1 cellular context compared by ENCODE assay signal in the genomic region with DNA sequence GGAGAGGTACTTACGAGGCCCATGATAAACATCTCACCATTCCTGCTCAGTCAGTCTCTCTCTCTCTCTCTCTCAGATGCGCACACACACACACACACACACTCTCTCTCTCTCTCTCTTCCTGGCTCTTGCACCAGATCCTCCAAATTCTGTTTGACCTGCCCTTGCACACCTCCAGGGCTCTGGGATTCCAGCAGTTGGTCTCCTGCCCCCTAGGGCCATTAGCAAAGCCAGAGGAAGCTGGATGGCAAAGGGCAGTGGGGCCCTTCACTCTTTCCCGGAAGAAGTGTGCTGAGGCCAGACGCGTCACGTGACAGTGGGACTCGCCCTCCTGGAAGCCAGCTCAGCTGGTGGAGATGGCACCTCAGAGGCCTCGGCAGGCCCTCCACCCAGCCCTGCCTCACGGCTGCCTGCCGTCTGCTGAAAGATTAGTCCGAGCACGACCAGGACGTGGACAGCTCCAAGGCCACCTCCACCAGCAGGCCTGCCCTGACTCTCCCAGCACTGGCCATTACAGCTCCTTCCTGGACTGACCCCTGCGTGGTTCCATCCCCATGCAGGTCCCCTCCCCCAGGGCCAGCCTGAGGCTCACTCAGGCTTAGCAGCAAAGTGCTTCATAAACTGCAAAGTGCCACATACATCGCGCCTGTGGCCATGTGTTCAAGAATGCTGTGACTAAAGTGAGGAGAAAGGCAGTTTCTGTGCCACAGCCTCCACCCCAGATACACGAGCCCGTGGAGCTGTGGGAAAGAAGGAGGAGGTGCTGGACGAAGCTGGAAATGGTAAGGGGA.
TF ChIP-seq lines count a peak whose summit lies in the region.

No MANE protein-coding gene starts in this region.

TF ChIP-seq in HepG2, 621 proteins besides CTCF, POLR2A, EP300 and RAD21 (continued from another document and continues in another):
- TF ChIP-seq ZEB1 (IDR thresholded peaks at IDR 0.05; ENCODE audit: insufficient replicate concordance, low read depth) (no peak), NPAS2 (CRISPR knock-in tag; IDR thresholded peaks at IDR 0.05; ENCODE audit: borderline replicate concordance) (no peak), ZBTB34 (CRISPR knock-in tag; IDR thresholded peaks at IDR 0.05) (0 out of 2 replicates have a peak, but pooled peaks have one; percentile 63), SETDB1 (CRISPR knock-in tag; IDR thresholded peaks at IDR 0.05; ENCODE audit: borderline replicate concordance) (no peak), HNRNPH1 (optimal IDR thresholded peaks at IDR 0.05; ENCODE audit: low read depth, low read length) (no peak), NCOA1 (CRISPR knock-in tag; IDR thresholded peaks at IDR 0.05) (0 out of 2 replicates have a peak, but pooled peaks have one; percentile 30), ARID2 (CRISPR knock-in tag; IDR thresholded peaks at IDR 0.05; ENCODE audit: borderline replicate concordance) (no peak), ZNF251 (CRISPR knock-in tag; IDR thresholded peaks at IDR 0.05) (no peak), MTF1 (CRISPR knock-in tag; IDR thresholded peaks at IDR 0.05) (no peak), DPF2 (CRISPR knock-in tag; IDR thresholded peaks at IDR 0.05; ENCODE audit: borderline replicate concordance, low read depth) (no peak), TP53 (CRISPR knock-in tag; conservative IDR thresholded peaks at IDR 0.05) (no peak), MIER3 (CRISPR knock-in tag; IDR thresholded peaks at IDR 0.05; ENCODE audit: borderline replicate concordance) (0 out of 2 replicates have a peak, but pooled peaks have one; percentile 57), ZFP90 (CRISPR knock-in tag; IDR thresholded peaks at IDR 0.05; ENCODE audit: borderline replicate concordance) (no peak), AHR (CRISPR knock-in tag; IDR thresholded peaks at IDR 0.05) (peak; percentile 82), TGIF2 (CRISPR knock-in tag; IDR thresholded peaks at IDR 0.05) (peak; percentile 96), SMAD9 (CRISPR knock-in tag; IDR thresholded peaks at IDR 0.05) (no peak; the same call in 1 of the 2 replicates), ZNF670 (CRISPR knock-in tag; IDR thresholded peaks at IDR 0.05; ENCODE audit: borderline replicate concordance) (no peak), SP5 (CRISPR knock-in tag; IDR thresholded peaks at IDR 0.05; ENCODE audit: borderline replicate concordance, low read depth) (peak; percentile 31; the same call in 1 of the 2 replicates), ZZZ3 (CRISPR knock-in tag; IDR thresholded peaks at IDR 0.05; ENCODE audit: borderline replicate concordance) (peak; percentile 36; the same call in 1 of the 2 replicates), ZNF17 (CRISPR knock-in tag; IDR thresholded peaks at IDR 0.05) (peak; percentile 51; the same call in 1 of the 2 replicates), ZFP37 (CRISPR knock-in tag; IDR thresholded peaks at IDR 0.05; ENCODE audit: borderline replicate concordance) (0 out of 2 replicates have a peak, but pooled peaks have one; percentile 22), HOXA9 (CRISPR knock-in tag; IDR thresholded peaks at IDR 0.05; ENCODE audit: borderline replicate concordance) (no peak), ZBTB4 (CRISPR knock-in tag; IDR thresholded peaks at IDR 0.05; ENCODE audit: borderline replicate concordance) (0 out of 2 replicates have a peak, but pooled peaks have one; percentile 30), KLF11 (CRISPR knock-in tag; IDR thresholded peaks at IDR 0.05) (peak; percentile 71; the same call in 1 of the 2 replicates), CENPX (CRISPR knock-in tag; IDR thresholded peaks at IDR 0.05) (no peak), ZNF570 (CRISPR knock-in tag; IDR thresholded peaks at IDR 0.05; ENCODE audit: borderline replicate concordance) (no peak), KLF15 (CRISPR knock-in tag; IDR thresholded peaks at IDR 0.05; ENCODE audit: borderline replicate concordance) (no peak), PCBP1 (IDR thresholded peaks at IDR 0.05; ENCODE audit: borderline replicate concordance, low read depth, low read length) (0 out of 2 replicates have a peak, but pooled peaks have one; percentile 52), ELF4 (CRISPR knock-in tag; IDR thresholded peaks at IDR 0.05; ENCODE audit: borderline replicate concordance) (no peak), FOSL2 (CRISPR knock-in tag; IDR thresholded peaks at IDR 0.05) (peak; percentile 64), ZNF234 (CRISPR knock-in tag; conservative IDR thresholded peaks at IDR 0.05) (0 out of 2 replicates have a peak, but pooled peaks have one; percentile 51), ZNF543 (CRISPR knock-in tag; IDR thresholded peaks at IDR 0.05) (peak; percentile 71; the same call in 1 of the 2 replicates)
- TF ChIP-seq, protein P1, sequence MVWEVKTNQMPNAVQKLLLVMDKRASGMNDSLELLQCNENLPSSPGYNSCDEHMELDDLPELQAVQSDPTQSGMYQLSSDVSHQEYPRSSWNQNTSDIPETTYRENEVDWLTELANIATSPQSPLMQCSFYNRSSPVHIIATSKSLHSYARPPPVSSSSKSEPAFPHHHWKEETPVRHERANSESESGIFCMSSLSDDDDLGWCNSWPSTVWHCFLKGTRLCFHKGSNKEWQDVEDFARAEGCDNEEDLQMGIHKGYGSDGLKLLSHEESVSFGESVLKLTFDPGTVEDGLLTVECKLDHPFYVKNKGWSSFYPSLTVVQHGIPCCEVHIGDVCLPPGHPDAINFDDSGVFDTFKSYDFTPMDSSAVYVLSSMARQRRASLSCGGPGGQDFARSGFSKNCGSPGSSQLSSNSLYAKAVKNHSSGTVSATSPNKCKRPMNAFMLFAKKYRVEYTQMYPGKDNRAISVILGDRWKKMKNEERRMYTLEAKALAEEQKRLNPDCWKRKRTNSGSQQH (CRISPR knock-in tag; IDR thresholded peaks at IDR 0.05; ENCODE audit: low read depth): peak; percentile 42; the same call in 1 of the 2 replicates
- TF ChIP-seq, protein P2, sequence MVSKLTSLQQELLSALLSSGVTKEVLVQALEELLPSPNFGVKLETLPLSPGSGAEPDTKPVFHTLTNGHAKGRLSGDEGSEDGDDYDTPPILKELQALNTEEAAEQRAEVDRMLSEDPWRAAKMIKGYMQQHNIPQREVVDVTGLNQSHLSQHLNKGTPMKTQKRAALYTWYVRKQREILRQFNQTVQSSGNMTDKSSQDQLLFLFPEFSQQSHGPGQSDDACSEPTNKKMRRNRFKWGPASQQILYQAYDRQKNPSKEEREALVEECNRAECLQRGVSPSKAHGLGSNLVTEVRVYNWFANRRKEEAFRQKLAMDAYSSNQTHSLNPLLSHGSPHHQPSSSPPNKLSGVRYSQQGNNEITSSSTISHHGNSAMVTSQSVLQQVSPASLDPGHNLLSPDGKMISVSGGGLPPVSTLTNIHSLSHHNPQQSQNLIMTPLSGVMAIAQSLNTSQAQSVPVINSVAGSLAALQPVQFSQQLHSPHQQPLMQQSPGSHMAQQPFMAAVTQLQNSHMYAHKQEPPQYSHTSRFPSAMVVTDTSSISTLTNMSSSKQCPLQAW (CRISPR knock-in tag; IDR thresholded peaks at IDR 0.05): peak; percentile 55; the same call in 1 of the 2 replicates
- TF ChIP-seq, protein P3, sequence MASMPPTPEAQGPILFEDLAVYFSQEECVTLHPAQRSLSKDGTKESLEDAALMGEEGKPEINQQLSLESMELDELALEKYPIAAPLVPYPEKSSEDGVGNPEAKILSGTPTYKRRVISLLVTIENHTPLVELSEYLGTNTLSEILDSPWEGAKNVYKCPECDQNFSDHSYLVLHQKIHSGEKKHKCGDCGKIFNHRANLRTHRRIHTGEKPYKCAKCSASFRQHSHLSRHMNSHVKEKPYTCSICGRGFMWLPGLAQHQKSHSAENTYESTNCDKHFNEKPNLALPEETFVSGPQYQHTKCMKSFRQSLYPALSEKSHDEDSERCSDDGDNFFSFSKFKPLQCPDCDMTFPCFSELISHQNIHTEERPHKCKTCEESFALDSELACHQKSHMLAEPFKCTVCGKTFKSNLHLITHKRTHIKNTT (CRISPR knock-in tag; IDR thresholded peaks at IDR 0.05): no peak
- TF ChIP-seq, protein P4, sequence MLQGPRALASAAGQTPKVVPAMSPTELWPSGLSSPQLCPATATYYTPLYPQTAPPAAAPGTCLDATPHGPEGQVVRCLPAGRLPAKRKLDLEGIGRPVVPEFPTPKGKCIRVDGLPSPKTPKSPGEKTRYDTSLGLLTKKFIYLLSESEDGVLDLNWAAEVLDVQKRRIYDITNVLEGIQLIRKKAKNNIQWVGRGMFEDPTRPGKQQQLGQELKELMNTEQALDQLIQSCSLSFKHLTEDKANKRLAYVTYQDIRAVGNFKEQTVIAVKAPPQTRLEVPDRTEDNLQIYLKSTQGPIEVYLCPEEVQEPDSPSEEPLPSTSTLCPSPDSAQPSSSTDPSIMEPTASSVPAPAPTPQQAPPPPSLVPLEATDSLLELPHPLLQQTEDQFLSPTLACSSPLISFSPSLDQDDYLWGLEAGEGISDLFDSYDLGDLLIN (CRISPR knock-in tag; IDR thresholded peaks at IDR 0.05; ENCODE audit: borderline replicate concordance): no peak
- TF ChIP-seq, protein P5, sequence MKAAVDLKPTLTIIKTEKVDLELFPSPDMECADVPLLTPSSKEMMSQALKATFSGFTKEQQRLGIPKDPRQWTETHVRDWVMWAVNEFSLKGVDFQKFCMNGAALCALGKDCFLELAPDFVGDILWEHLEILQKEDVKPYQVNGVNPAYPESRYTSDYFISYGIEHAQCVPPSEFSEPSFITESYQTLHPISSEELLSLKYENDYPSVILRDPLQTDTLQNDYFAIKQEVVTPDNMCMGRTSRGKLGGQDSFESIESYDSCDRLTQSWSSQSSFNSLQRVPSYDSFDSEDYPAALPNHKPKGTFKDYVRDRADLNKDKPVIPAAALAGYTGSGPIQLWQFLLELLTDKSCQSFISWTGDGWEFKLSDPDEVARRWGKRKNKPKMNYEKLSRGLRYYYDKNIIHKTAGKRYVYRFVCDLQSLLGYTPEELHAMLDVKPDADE (CRISPR knock-in tag; IDR thresholded peaks at IDR 0.05): 0 out of 2 replicates have a peak, but pooled peaks have one; percentile 38
- TF ChIP-seq, protein P6, sequence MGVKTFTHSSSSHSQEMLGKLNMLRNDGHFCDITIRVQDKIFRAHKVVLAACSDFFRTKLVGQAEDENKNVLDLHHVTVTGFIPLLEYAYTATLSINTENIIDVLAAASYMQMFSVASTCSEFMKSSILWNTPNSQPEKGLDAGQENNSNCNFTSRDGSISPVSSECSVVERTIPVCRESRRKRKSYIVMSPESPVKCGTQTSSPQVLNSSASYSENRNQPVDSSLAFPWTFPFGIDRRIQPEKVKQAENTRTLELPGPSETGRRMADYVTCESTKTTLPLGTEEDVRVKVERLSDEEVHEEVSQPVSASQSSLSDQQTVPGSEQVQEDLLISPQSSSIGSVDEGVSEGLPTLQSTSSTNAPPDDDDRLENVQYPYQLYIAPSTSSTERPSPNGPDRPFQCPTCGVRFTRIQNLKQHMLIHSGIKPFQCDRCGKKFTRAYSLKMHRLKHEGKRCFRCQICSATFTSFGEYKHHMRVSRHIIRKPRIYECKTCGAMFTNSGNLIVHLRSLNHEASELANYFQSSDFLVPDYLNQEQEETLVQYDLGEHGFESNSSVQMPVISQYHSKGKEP (CRISPR knock-in tag; IDR thresholded peaks at IDR 0.05): no peak; the same call in 1 of the 2 replicates
- TF ChIP-seq, protein P7, sequence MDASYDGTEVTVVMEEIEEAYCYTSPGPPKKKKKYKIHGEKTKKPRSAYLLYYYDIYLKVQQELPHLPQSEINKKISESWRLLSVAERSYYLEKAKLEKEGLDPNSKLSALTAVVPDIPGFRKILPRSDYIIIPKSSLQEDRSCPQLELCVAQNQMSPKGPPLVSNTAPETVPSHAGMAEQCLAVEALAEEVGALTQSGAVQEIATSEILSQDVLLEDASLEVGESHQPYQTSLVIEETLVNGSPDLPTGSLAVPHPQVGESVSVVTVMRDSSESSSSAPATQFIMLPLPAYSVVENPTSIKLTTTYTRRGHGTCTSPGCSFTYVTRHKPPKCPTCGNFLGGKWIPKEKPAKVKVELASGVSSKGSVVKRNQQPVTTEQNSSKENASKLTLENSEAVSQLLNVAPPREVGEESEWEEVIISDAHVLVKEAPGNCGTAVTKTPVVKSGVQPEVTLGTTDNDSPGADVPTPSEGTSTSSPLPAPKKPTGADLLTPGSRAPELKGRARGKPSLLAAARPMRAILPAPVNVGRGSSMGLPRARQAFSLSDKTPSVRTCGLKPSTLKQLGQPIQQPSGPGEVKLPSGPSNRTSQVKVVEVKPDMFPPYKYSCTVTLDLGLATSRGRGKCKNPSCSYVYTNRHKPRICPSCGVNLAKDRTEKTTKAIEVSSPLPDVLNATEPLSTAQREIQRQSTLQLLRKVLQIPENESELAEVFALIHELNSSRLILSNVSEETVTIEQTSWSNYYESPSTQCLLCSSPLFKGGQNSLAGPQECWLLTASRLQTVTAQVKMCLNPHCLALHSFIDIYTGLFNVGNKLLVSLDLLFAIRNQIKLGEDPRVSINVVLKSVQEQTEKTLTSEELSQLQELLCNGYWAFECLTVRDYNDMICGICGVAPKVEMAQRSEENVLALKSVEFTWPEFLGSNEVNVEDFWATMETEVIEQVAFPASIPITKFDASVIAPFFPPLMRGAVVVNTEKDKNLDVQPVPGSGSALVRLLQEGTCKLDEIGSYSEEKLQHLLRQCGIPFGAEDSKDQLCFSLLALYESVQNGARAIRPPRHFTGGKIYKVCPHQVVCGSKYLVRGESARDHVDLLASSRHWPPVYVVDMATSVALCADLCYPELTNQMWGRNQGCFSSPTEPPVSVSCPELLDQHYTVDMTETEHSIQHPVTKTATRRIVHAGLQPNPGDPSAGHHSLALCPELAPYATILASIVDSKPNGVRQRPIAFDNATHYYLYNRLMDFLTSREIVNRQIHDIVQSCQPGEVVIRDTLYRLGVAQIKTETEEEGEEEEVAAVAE (CRISPR knock-in tag; IDR thresholded peaks at IDR 0.05; ENCODE audit: borderline replicate concordance): 0 out of 2 replicates have a peak, but pooled peaks have one; percentile 32
